ENCODE assay signal across 8 cellular contexts in genomic region chr10:103772846-103773245, GRCh38.
DNase-seq lines count a peak whose midpoint lies in the region; ATAC-seq and TF ChIP-seq lines count a peak whose summit lies in the region.
"Not testable (repeated sequence)": the region's sequence is repeated elsewhere in the genome, so short reads cannot be mapped to it uniquely, and the experiment has no call there.

No MANE protein-coding gene starts in this region.

- in situ Hi-C loops in mammary epithelial cell (cut with MboI; ENCODE audit: low sequenced_read_pairs in 2 of 2): not testable (repeated sequence)

- dilution Hi-C loops in mammary epithelial cell (cut with HindIII; ENCODE audit: low sequenced_read_pairs): not testable (repeated sequence)

- not testable (repeated sequence) for H3K27me3 ChIP-seq in mammary epithelial cell (ENCODE audit: insufficient read depth, low read length); gastroesophageal sphincter; sigmoid colon

- H3K9me3 ChIP-seq in OCI-LY7 (ENCODE audit: low read length); mammary epithelial cell (replicated peaks; ENCODE audit: insufficient read depth, low read length); gastroesophageal sphincter; sigmoid colon: not testable (repeated sequence)

- H3K9ac ChIP-seq in mammary epithelial cell (ENCODE audit: insufficient read depth, low read length): peak overlapping the region; percentile 11

- not testable (repeated sequence) for H3K9me2 ChIP-seq in OCI-LY7 (ENCODE audit: insufficient read depth, low read length)

- H3K27ac Mint-ChIP-seq in activated CD8-positive, alpha-beta memory T cell treated with anti-CD3 and anti-CD28 coated beads, Interleukin-2, amount 10 ng/mL, durations not matched to agents 7 days and 5 days: peak overlapping the region; percentile 90
- peak overlapping the region; percentile 98 for H3K27ac Mint-ChIP-seq in mesothelial cell of epicardium

- CTCF ChIA-PET in OCI-LY7 (lab: Charles Lee; ENCODE audit: unreplicated experiment): not testable (repeated sequence)
- CTCF ChIA-PET in activated CD8-positive, alpha-beta memory T cell treated with anti-CD3 and anti-CD28 coated beads, Interleukin-2, amount 10 ng/mL, durations not matched to agents 7 days and 5 days (lab: Charles Lee): interaction anchor here (0.5 to 3.4 kb wide), 13 partner anchors 8 to 176 kb away, joined by 3 to 13 read pairs (median 4); no protein-coding TSS in a partner anchor
- CTCF ChIA-PET in mammary epithelial cell (lab: Charles Lee; ENCODE audit: low non-redundant PET): interaction anchor here (1.3 kb wide), 1 partner anchor 9 kb away, joined by 7 read pairs; no protein-coding TSS in a partner anchor

- not testable (repeated sequence) for ATAC-seq in activated CD8-positive, alpha-beta memory T cell treated with anti-CD3 and anti-CD28 coated beads, Interleukin-2, amount 10 ng/mL, durations not matched to agents 7 days and 5 days; gastroesophageal sphincter

- not testable (repeated sequence) for TF ChIP-seq EP300 in gastroesophageal sphincter (IDR thresholded peaks at IDR 0.05); sigmoid colon (IDR thresholded peaks at IDR 0.05)

- not testable (repeated sequence) for H3K9me3 Mint-ChIP-seq in activated CD8-positive, alpha-beta memory T cell treated with anti-CD3 and anti-CD28 coated beads, Interleukin-2, amount 10 ng/mL, durations not matched to agents 7 days and 5 days (ENCODE audit: low read depth)
- peaks cover 11% of the 10 kb centered on the region for H3K9me3 Mint-ChIP-seq in mesothelial cell of epicardium

- POLR2A ChIA-PET in OCI-LY7 (lab: Charles Lee): interaction anchor here (0.6 to 1.0 kb wide), 2 partner anchors 16 to 484 kb away, joined by 3 to 4 read pairs; no protein-coding TSS in a partner anchor

- H3K27me3 Mint-ChIP-seq in activated CD8-positive, alpha-beta memory T cell treated with anti-CD3 and anti-CD28 coated beads, Interleukin-2, amount 10 ng/mL, durations not matched to agents 7 days and 5 days; mesothelial cell of epicardium (ENCODE audit: low read depth): not testable (repeated sequence)

- H3K27ac ChIP-seq in OCI-LY7 (ENCODE audit: low read depth, low read length, poor library complexity, severe bottlenecking): not testable (repeated sequence)
- H3K27ac ChIP-seq in mammary epithelial cell (ENCODE audit: insufficient read depth, low read depth, low read length): peak overlapping the region; percentile 34
- peak overlapping the region in 3 of 4 donors; percentile 83 to 87 (median 86) for H3K27ac ChIP-seq in gastroesophageal sphincter
- peak overlapping the region; percentile 68 to 82 (median 76) for H3K27ac ChIP-seq in sigmoid colon
- H3K27ac ChIP-seq in urinary bladder (ENCODE audit: low read depth): peak overlapping the region; percentile 76

- TF ChIP-seq POLR2A in gastroesophageal sphincter (IDR thresholded peaks at IDR 0.05); sigmoid colon (IDR thresholded peaks at IDR 0.05): not testable (repeated sequence)

- not testable (repeated sequence) for BruUV-seq in OCI-LY7 (replicated peaks; lab: Mats Ljungman, UMichigan); mammary epithelial cell (replicated peaks; lab: Mats Ljungman, UMichigan)

- H3K4me3 Mint-ChIP-seq in activated CD8-positive, alpha-beta memory T cell treated with anti-CD3 and anti-CD28 coated beads, Interleukin-2, amount 10 ng/mL, durations not matched to agents 7 days and 5 days: peak overlapping the region; percentile 77
- H3K4me3 Mint-ChIP-seq in mesothelial cell of epicardium: peak overlapping the region; percentile 76

- peaks cover 22% of the 10 kb centered on the region for H3K4me1 Mint-ChIP-seq in activated CD8-positive, alpha-beta memory T cell treated with anti-CD3 and anti-CD28 coated beads, Interleukin-2, amount 10 ng/mL, durations not matched to agents 7 days and 5 days
- H3K4me1 Mint-ChIP-seq in mesothelial cell of epicardium: peaks cover 13% of the 10 kb centered on the region

- not testable (repeated sequence) for TF ChIP-seq CTCF in GM12875 (IDR thresholded peaks at IDR 0.05; ENCODE audit: borderline replicate concordance, insufficient read depth, low read depth, low read length); OCI-LY7 (conservative IDR thresholded peaks at IDR 0.05; ENCODE audit: low read length); mammary epithelial cell (conservative IDR thresholded peaks at IDR 0.05 in 1 of 2, IDR thresholded peaks at IDR 0.05 in 1 of 2; ENCODE audit: extremely low read depth in 1 of 2, insufficient read depth in 1 of 2, low read depth in 1 of 2, low read length in 2 of 2); gastroesophageal sphincter (IDR thresholded peaks at IDR 0.05); mesothelial cell of epicardium (IDR thresholded peaks at IDR 0.05; ENCODE audit: unreplicated experiment); sigmoid colon (IDR thresholded peaks at IDR 0.05)

- H3K36me3 Mint-ChIP-seq in activated CD8-positive, alpha-beta memory T cell treated with anti-CD3 and anti-CD28 coated beads, Interleukin-2, amount 10 ng/mL, durations not matched to agents 7 days and 5 days; mesothelial cell of epicardium: not testable (repeated sequence)

- 91% methylated on average over 6 of the region's 13 CpGs for WGBS in mammary epithelial cell (ENCODE audit: low coverage, missing lambda C conversion rate)
- WGBS in gastroesophageal sphincter (ENCODE audit: low coverage in 1 of 2), 2 donors: 60% methylated on average over 13 of the region's 13 CpGs; no CpG with 5 or more reads in 1 of the 2 donors
- WGBS in sigmoid colon, 2 donors: 24 to 59% methylated on average over 13 of the region's 13 CpGs
- WGBS in urinary bladder: 55% methylated on average over 13 of the region's 13 CpGs

- H3K79me2 ChIP-seq in OCI-LY7 (ENCODE audit: insufficient read depth, low read depth, low read length): not testable (repeated sequence)
- H3K79me2 ChIP-seq in mammary epithelial cell (ENCODE audit: insufficient read depth, low read length): peaks cover 87% of the 10 kb centered on the region

- peak overlapping the region; percentile 72 for H3K4me2 ChIP-seq in OCI-LY7 (ENCODE audit: low read length)
- peak overlapping the region; percentile 71 for H3K4me2 ChIP-seq in mammary epithelial cell (ENCODE audit: insufficient read depth, low read depth, low read length)

- H3K4me3 ChIP-seq in GM12875 (ENCODE audit: low read depth, low read length): peak overlapping the region; percentile 50
- peak overlapping the region; percentile 58 for H3K4me3 ChIP-seq in OCI-LY7 (ENCODE audit: low read depth, low read length, poor library complexity, severe bottlenecking)
- peak overlapping the region in 1 of 3 experiments; percentile 17 for H3K4me3 ChIP-seq in mammary epithelial cell (replicated peaks in 1 of 3; ENCODE audit: insufficient read depth in 1 of 3, low read depth in 2 of 3, low read length in 3 of 3)
- H3K4me3 ChIP-seq in gastroesophageal sphincter: peak overlapping the region; percentile 26 to 53
- H3K4me3 ChIP-seq in sigmoid colon: peak overlapping the region; percentile 22 to 49 (median 44)
- H3K4me3 ChIP-seq in urinary bladder (ENCODE audit: low read depth, low read length): not testable (repeated sequence)

- intact Hi-C loops in OCI-LY7 (cut with micrococcal nuclease; ENCODE audit: unreplicated experiment) (loop anchor here (5.0 kb wide), 1 partner anchor 61 kb away; no protein-coding TSS in a partner anchor), sigmoid colon (cut with DNase I) (loop anchor here (5.0 kb wide), 1 partner anchor 84 kb away; the partner anchor contains the start of gene SH3PXD2A)
- intact Hi-C loops in mammary epithelial cell (cut with micrococcal nuclease): not testable (repeated sequence)

- H2AFZ ChIP-seq in OCI-LY7 (ENCODE audit: low read length): peak overlapping the region; percentile 87
- not testable (repeated sequence) for H2AFZ ChIP-seq in mammary epithelial cell (ENCODE audit: low read depth, low read length)

- H3K4me1 ChIP-seq in OCI-LY7 (ENCODE audit: insufficient read depth, low read length, poor library complexity, severe bottlenecking): peaks cover 33% of the 10 kb centered on the region
- H3K4me1 ChIP-seq in mammary epithelial cell (ENCODE audit: insufficient read depth, low read length): peaks cover 38% of the 10 kb centered on the region
- H3K4me1 ChIP-seq in gastroesophageal sphincter: peaks cover 0 to 36% (median 16%) of the 10 kb centered on the region in 3 donors
- H3K4me1 ChIP-seq in sigmoid colon: peaks cover 0 to 23% (median 21%) of the 10 kb centered on the region in 4 donors
- H3K4me1 ChIP-seq in urinary bladder (ENCODE audit: insufficient read depth): not testable (repeated sequence)

- not testable (repeated sequence) for H4K20me1 ChIP-seq in OCI-LY7 (ENCODE audit: insufficient read depth, low read length); mammary epithelial cell (ENCODE audit: insufficient read depth, low read length)

- not testable (repeated sequence) for H3K36me3 ChIP-seq in OCI-LY7 (ENCODE audit: insufficient read depth, low read length); gastroesophageal sphincter; sigmoid colon; urinary bladder (ENCODE audit: insufficient read depth)
- peaks cover 15% of the 10 kb centered on the region for H3K36me3 ChIP-seq in mammary epithelial cell (ENCODE audit: insufficient read depth, low read length)

- not testable (repeated sequence) for DNase-seq in OCI-LY7 (ENCODE audit: low spot score); activated CD8-positive, alpha-beta memory T cell treated with anti-CD3 and anti-CD28 coated beads, Interleukin-2, amount 10 ng/mL, durations not matched to agents 7 days and 5 days; mammary epithelial cell; mesothelial cell of epicardium (ENCODE audit: low spot score in 2 of 2, unreplicated experiment in 2 of 2); sigmoid colon
